In genomic region chr3:50272911-50273688, GRCh38 we compare ENCODE assay signal across 8 cellular contexts. TPM values are rescaled to one million over a fixed set of nuclear protein-coding genes. Genes with fewer than 3 reads are reported as not detected.
DNase-seq lines count a peak whose midpoint lies in the region; ATAC-seq and TF ChIP-seq lines count a peak whose summit lies in the region.

No MANE protein-coding gene starts in this region.

- H3K36me3 ChIP-seq in ACC112 (ENCODE audit: insufficient read depth, low read length): no peaks in the 10 kb centered on the region
- no peaks in the 10 kb centered on the region for H3K36me3 ChIP-seq in right lobe of liver

- H3K79me2 ChIP-seq in ACC112 (ENCODE audit: control insufficient read depth, insufficient read depth, low read length, unreplicated experiment): no peaks in the 10 kb centered on the region

- peak; percentile 97 to 99 (median 98) for TF ChIP-seq CTCF in right lobe of liver (IDR thresholded peaks at IDR 0.05)

- WGBS in right lobe of liver (ENCODE audit: insufficient coverage, low coverage, low lambda C conversion rate, missing lambda C conversion rate): under 1% methylated on average over 18 of the region's 61 CpGs

- H3K4me3 Mint-ChIP-seq in dendritic cell treated with granulocyte-macrophage colony-stimulating factor and Interleukin-4, amounts not matched to agents 40 ng/mL and 50 ng/mL, for 4 days: peak overlapping the region; percentile 80

- ATAC-seq in GM18519 (IDR thresholded peaks at IDR 0.05; ENCODE audit: low FRiP score, unreplicated experiment): peak; percentile 68
- ATAC-seq in HG03103 (IDR thresholded peaks at IDR 0.05; ENCODE audit: low read depth, unreplicated experiment): peak; percentile 80
- peak; percentile 84 to 87 (median 85) for ATAC-seq in right lobe of liver

- H3K27me3 ChIP-seq in ACC112 (ENCODE audit: insufficient read depth, low read length) (peaks cover 18% of the 10 kb centered on the region), right lobe of liver (no peaks in the 10 kb centered on the region)

- H3K4me1 ChIP-seq in ACC112 (ENCODE audit: control insufficient read depth, insufficient read depth, low read length, unreplicated experiment): peaks cover 26% of the 10 kb centered on the region
- H3K4me1 ChIP-seq in right lobe of liver: peaks cover 0 to 31% (median 5%) of the 10 kb centered on the region in 4 donors

- TF ChIP-seq POLR2A in right lobe of liver (IDR thresholded peaks at IDR 0.05): no peak

- peaks cover 67% of the 10 kb centered on the region for H3K27me3 Mint-ChIP-seq in dendritic cell treated with granulocyte-macrophage colony-stimulating factor and Interleukin-4, amounts not matched to agents 40 ng/mL and 50 ng/mL, for 4 days

- H2AFZ ChIP-seq in ACC112 (ENCODE audit: low read length, unreplicated experiment): no peak overlapping the region

- no peaks in the 10 kb centered on the region for H3K36me3 Mint-ChIP-seq in dendritic cell treated with granulocyte-macrophage colony-stimulating factor and Interleukin-4, amounts not matched to agents 40 ng/mL and 50 ng/mL, for 4 days (ENCODE audit: low read depth)

- DNase-seq in NCI-H510A treated with DMSO at 0.1 percent for 48 hours (lab: John Stamatoyannopoulos, UW) (peak; percentile 62), right lobe of liver (peak; percentile 89 to 90 (median 90))
- DNase-seq in activated CD4-positive, alpha-beta T cell treated with anti-CD3 and anti-CD28 coated beads, Interleukin-2, amount 50 U/mL, for 1 hour: peak; percentile 86
- peak; percentile 91 for DNase-seq in stimulated activated CD4-positive, alpha-beta T cell treated with anti-CD3 and anti-CD28 coated beads, Interleukin-4, amount 100 ng/mL, for 24 hours

- intact Hi-C loops in dendritic cell treated with granulocyte-macrophage colony-stimulating factor and Interleukin-4, amounts not matched to agents 40 ng/mL and 50 ng/mL, for 4 days (cut with micrococcal nuclease): loop anchor here (1.0 kb wide), 3 partner anchors 46 to 152 kb away; no protein-coding TSS in a partner anchor
- intact Hi-C loops in right lobe of liver (cut with DNase I): loop anchor here (5.0 kb wide), 2 partner anchors 46 to 49 kb away; partner anchors contain the start of gene HYAL2 (in 1 of the 2)

- H3K4me3 ChIP-seq in ACC112 (ENCODE audit: low read depth, low read length): peak overlapping the region; percentile 77
- peak overlapping the region; percentile 4 to 31 (median 27) for H3K4me3 ChIP-seq in right lobe of liver

- peak overlapping the region; percentile 66 for H3K27ac Mint-ChIP-seq in dendritic cell treated with granulocyte-macrophage colony-stimulating factor and Interleukin-4, amounts not matched to agents 40 ng/mL and 50 ng/mL, for 4 days

- peaks cover 30% of the 10 kb centered on the region for H3K4me1 Mint-ChIP-seq in dendritic cell treated with granulocyte-macrophage colony-stimulating factor and Interleukin-4, amounts not matched to agents 40 ng/mL and 50 ng/mL, for 4 days (ENCODE audit: low read depth)

- no peaks in the 10 kb centered on the region for H3K9me3 ChIP-seq in right lobe of liver

- H3K27ac ChIP-seq in ACC112 (ENCODE audit: low read depth, low read length) (no peak overlapping the region), right lobe of liver (no peak overlapping the region)

- no peaks in the 10 kb centered on the region for H3K9me3 Mint-ChIP-seq in dendritic cell treated with granulocyte-macrophage colony-stimulating factor and Interleukin-4, amounts not matched to agents 40 ng/mL and 50 ng/mL, for 4 days

RNA-seq across cellular contexts. Expression of gene SEMA3B, which starts 4.2 kb away (rescaled TPM):
- total RNA-seq in right lobe of liver: 1 to 10 TPM; 1.7 to 4.5 (median 2.6) TPM

RNA-seq across cellular contexts. Expression of gene LSMEM2, which starts 5.8 kb away (rescaled TPM):
- not detected for total RNA-seq in right lobe of liver

RNA-seq across cellular contexts. Expression of gene IFRD2, which starts 19.1 kb away (rescaled TPM):
- 10 to 100 TPM; 40.8 to 71.0 (median 56.3) TPM for total RNA-seq in right lobe of liver

RNA-seq across cellular contexts. Expression of gene HYAL3, which starts 26.1 kb away (rescaled TPM):
- total RNA-seq in right lobe of liver: 1 to 10 TPM; 1.8 to 7.5 (median 3.1) TPM

RNA-seq across cellular contexts. Expression of gene NAA80, which starts 26.1 kb away (rescaled TPM):
- 1 to 10 TPM; 2.5 to 6.2 (median 3.5) TPM for total RNA-seq in right lobe of liver
